Comparison of ENCODE assay signal across 8 cellular contexts in the genomic region with DNA sequence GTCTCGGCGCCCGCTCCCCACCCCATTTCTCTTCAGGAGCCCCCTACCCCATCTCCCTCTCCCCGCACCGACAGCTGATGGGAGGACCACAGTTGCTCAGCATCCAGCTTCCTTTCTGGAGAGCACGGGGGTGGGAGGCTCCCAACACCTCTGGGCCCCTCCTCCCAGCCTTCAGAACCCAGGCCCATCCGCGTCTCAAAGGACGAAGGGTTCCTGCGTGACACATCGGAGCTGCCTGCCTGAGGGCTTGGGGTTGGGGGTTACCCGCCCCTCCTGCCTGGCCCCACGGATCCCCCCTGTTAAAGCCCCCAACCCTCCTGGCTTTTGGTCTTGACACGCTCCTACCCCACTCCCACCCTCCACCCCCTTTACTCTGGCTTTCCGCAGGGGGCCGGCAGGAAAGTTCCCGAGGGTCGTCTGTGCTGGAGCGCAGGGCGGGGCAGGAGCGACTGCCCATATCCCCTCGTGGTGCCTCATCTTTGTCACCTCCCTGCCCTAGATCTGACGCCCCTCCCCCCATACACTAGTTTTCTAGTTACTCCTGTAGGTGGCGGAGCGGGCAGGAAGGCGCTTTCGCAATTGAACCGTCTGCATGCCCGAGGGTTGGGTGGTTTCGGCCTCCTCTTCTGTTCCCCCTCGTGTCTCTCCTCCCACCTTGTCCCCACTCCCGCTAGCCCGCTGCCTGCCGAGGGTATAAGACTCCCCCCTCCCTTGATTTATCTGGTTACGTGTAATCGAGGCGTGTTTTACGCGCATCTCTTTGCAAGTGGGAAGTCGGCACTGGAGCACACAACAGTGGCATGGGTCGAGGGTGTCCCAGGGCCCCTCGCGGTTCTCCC. TPM values are rescaled to one million over a fixed set of nuclear protein-coding genes. Genes with fewer than 3 reads are reported as not detected.
DNase-seq lines count a peak whose midpoint lies in the region; ATAC-seq and TF ChIP-seq lines count a peak whose summit lies in the region.

No MANE protein-coding gene starts in this region.

- peak; percentile 58 for ATAC-seq in IMR-90 (ENCODE audit: low read depth)
- ATAC-seq in left ventricle myocardium superior, result peak; percentile 77
- peak; percentile 69 for ATAC-seq in upper lobe of right lung
- no peak for ATAC-seq in GM18861 (IDR thresholded peaks at IDR 0.05; ENCODE audit: unreplicated experiment)

- CTCF ChIA-PET in IMR-90 (lab: Yijun Ruan, JAX), result interaction anchor here (0.5 to 1.3 kb wide), 13 partner anchors 13 to 611 kb away, joined by 3 to 10 read pairs (median 4); a partner anchor contains a TSS

- H3K18ac ChIP-seq in IMR-90 (ENCODE audit: low read depth, low read length), result no peak overlapping the region

- POLR2A ChIA-PET in IMR-90 (lab: Charles Lee; ENCODE audit: unreplicated experiment), result interaction anchor here (0.6 to 0.7 kb wide), 2 partner anchors 117 to 118 kb away, joined by 3 to 4 read pairs; no protein-coding TSS in a partner anchor

- H2BK20ac ChIP-seq in IMR-90 (ENCODE audit: low read depth, low read length), result no peak overlapping the region

- H3K4me3 ChIP-seq in GM06990 (replicated peaks; ENCODE audit: low read depth, low read length) (peak overlapping the region; percentile 94), IMR-90 (ENCODE audit: insufficient read depth, low read depth, low read length) (peak overlapping the region; percentile 87), prostate gland (peak overlapping the region; percentile 100), upper lobe of right lung (peak overlapping the region; percentile 100)

- H2BK120ac ChIP-seq in IMR-90 (ENCODE audit: low read depth, low read length), result no peak overlapping the region; the same call in 1 of the 2 replicates

- H3K9me1 ChIP-seq in IMR-90 (ENCODE audit: insufficient read depth, low read length), result peaks cover 3% of the 10 kb centered on the region

- peak overlapping the region; percentile 18; the same call in 1 of the 2 replicates for H4K91ac ChIP-seq in IMR-90 (ENCODE audit: insufficient read depth, low read depth, low read length)

- peak overlapping the region; percentile 85; the same call in 1 of the 2 replicates for H3K14ac ChIP-seq in IMR-90 (replicated peaks; ENCODE audit: low read depth, low read length)

- peak overlapping the region; percentile 77 to 89 for H4K8ac ChIP-seq in IMR-90 (ENCODE audit: low read depth in 2 of 2, low read length in 2 of 2)

- H3K27me3 ChIP-seq in GM06990 (replicated peaks; ENCODE audit: control insufficient read depth, insufficient read depth, low read length), result no peaks in the 10 kb centered on the region
- H3K27me3 ChIP-seq in IMR-90 (ENCODE audit: control insufficient read depth, insufficient read depth, low read length), result peaks cover 7% of the 10 kb centered on the region
- no peaks in the 10 kb centered on the region for H3K27me3 ChIP-seq in prostate gland (replicated peaks; ENCODE audit: insufficient read depth)
- H3K27me3 ChIP-seq in upper lobe of right lung, result no peaks in the 10 kb centered on the region

- peak; percentile 45 for TF ChIP-seq RAD21 in IMR-90 (IDR thresholded peaks at IDR 0.05; ENCODE audit: low read length)

- peak overlapping the region; percentile 82 for H3K4me2 ChIP-seq in IMR-90 (ENCODE audit: low read depth, low read length)

- peak overlapping the region; percentile 99 for H2AK9ac ChIP-seq in IMR-90 (replicated peaks; ENCODE audit: low read depth, low read length, poor library complexity)

- H3K9ac ChIP-seq in IMR-90 (ENCODE audit: low read depth, low read length), result peak overlapping the region; percentile 82

- peak overlapping the region; percentile 73 for H2BK5ac ChIP-seq in IMR-90 (ENCODE audit: low read depth, low read length, poor library complexity, severe bottlenecking)

- H3K4ac ChIP-seq in IMR-90 (ENCODE audit: low read depth, low read length), result peak overlapping the region; percentile 87

- H2AFZ ChIP-seq in IMR-90 (replicated peaks; ENCODE audit: low read length, poor library complexity), result peak overlapping the region; percentile 100

- in situ Hi-C loops in IMR-90 (cut with MboI; ENCODE audit: low sequenced_read_pairs), result loop anchor here (10.0 kb wide), 1 partner anchor 113 kb away; no protein-coding TSS in a partner anchor

- no peak overlapping the region; the same call in 1 of the 2 replicates for H4K5ac ChIP-seq in IMR-90 (ENCODE audit: low read depth, low read length)

- H3K27ac ChIP-seq in IMR-90 (ENCODE audit: insufficient read depth, low read length), result peak overlapping the region; percentile 86
- H3K27ac ChIP-seq in prostate gland, result peak overlapping the region; percentile 90 to 91
- peak overlapping the region; percentile 92 for H3K27ac ChIP-seq in upper lobe of right lung

- intact Hi-C loops in IMR-90 (cut with micrococcal nuclease) (loop anchor here (1.0 to 2.0 kb wide), 2 partner anchors 53 to 118 kb away; a partner anchor contains a TSS), left ventricle myocardium superior (cut with micrococcal nuclease) (no loop called here), prostate gland (cut with DNase I) (no loop called here), upper lobe of right lung (cut with DNase I) (loop anchor here (10.0 kb wide), 1 partner anchor 123 kb away; no protein-coding TSS in a partner anchor)

- no peak overlapping the region for H2BK15ac ChIP-seq in IMR-90 (ENCODE audit: low read depth, low read length)

- H3K56ac ChIP-seq in IMR-90 (ENCODE audit: extremely low read depth, insufficient read depth, low read length), result no peak overlapping the region

- peak; percentile 76 for DNase-seq in GM06990 (ENCODE audit: extremely low read depth, insufficient read length)
- peak; percentile 70 for DNase-seq in IMR-90
- DNase-seq in T-helper 1 cell, result peak; percentile 60 to 86 (median 79)
- peak in 49 of 56 donors; percentile 5 to 71 (median 47) for DNase-seq in amygdala (lab: John Stamatoyannopoulos, UW)
- DNase-seq in left ventricle myocardium superior, result peak; percentile 79
- DNase-seq in prostate gland (ENCODE audit: low spot score), result peak; percentile 69
- DNase-seq in upper lobe of right lung, result peak; percentile 90

- dilution Hi-C loops in IMR-90 (cut with HindIII; ENCODE audit: low sequenced_read_pairs, unreplicated experiment), result no loop called here

- 0 out of 2 replicates have a peak overlapping the region, but pooled peaks have one; percentile 49 for H3K23ac ChIP-seq in IMR-90 (ENCODE audit: low read depth, low read length)

- TF ChIP-seq POLR2A in IMR-90 (IDR thresholded peaks at IDR 0.05; ENCODE audit: low read depth, low read length) (no peak), prostate gland (IDR thresholded peaks at IDR 0.05) (no peak)

- H3K9me3 ChIP-seq in IMR-90 (ENCODE audit: control insufficient read depth, insufficient read depth, low read length), result no peaks in the 10 kb centered on the region
- H3K9me3 ChIP-seq in prostate gland, result no peaks in the 10 kb centered on the region
- no peaks in the 10 kb centered on the region for H3K9me3 ChIP-seq in upper lobe of right lung

- H3K79me1 ChIP-seq in IMR-90 (ENCODE audit: low read depth in 1 of 2, low read length in 2 of 2), result peaks cover 0 to 28% of the 10 kb centered on the region in 2 experiments; a peak in 3 of 4 replicates

- H3K36me3 ChIP-seq in GM06990 (ENCODE audit: control insufficient read depth, insufficient read depth, low read length), result peaks cover 8% of the 10 kb centered on the region
- peaks cover 11% of the 10 kb centered on the region; the same call in 1 of the 2 replicates for H3K36me3 ChIP-seq in IMR-90 (ENCODE audit: control insufficient read depth, insufficient read depth, low read length)
- H3K36me3 ChIP-seq in prostate gland, result peaks cover 0 to 10% of the 10 kb centered on the region in 2 donors
- peaks cover 25% of the 10 kb centered on the region for H3K36me3 ChIP-seq in upper lobe of right lung

- peaks cover 14% of the 10 kb centered on the region for H4K20me1 ChIP-seq in IMR-90 (ENCODE audit: insufficient read depth, low read length)

- WGBS in IMR-90 (ENCODE audit: extremely low coverage in 2 of 2, insufficient read length in 1 of 2), 2 experiments, result 10% methylated on average over 26 of the region's 43 CpGs; no CpG with 5 or more reads in 1 of the 2 experiments
- 8% methylated on average over 40 of the region's 43 CpGs for WGBS in prostate gland

- peak; percentile 75 for TF ChIP-seq CTCF in GM06990 (IDR thresholded peaks at IDR 0.05; ENCODE audit: insufficient read depth, low read length, poor library complexity, severe bottlenecking)
- TF ChIP-seq CTCF in IMR-90 (conservative IDR thresholded peaks at IDR 0.05; ENCODE audit: low read depth, low read length), result peak; percentile 65
- TF ChIP-seq CTCF in prostate gland (IDR thresholded peaks at IDR 0.05), result peak in 3 of 4 experiments; percentile 42 to 69 (median 61)
- TF ChIP-seq CTCF in upper lobe of right lung (IDR thresholded peaks at IDR 0.05), result peak; percentile 39

- BruUV-seq in IMR-90 (replicated peaks; lab: Mats Ljungman, UMichigan), result no TSS peak

- peak overlapping the region; percentile 88 for H2AK5ac ChIP-seq in IMR-90 (ENCODE audit: low read depth, low read length)

- peaks cover 4% of the 10 kb centered on the region; the same call in 1 of the 2 replicates for H3K4me1 ChIP-seq in IMR-90 (ENCODE audit: control insufficient read depth, insufficient read depth, low read length)
- no peaks in the 10 kb centered on the region for H3K4me1 ChIP-seq in prostate gland (replicated peaks)
- H3K4me1 ChIP-seq in upper lobe of right lung, result peaks cover 6% of the 10 kb centered on the region

RNA-seq across cellular contexts. Expression of a gene that starts 0.9 kb away (rescaled TPM):
- total RNA-seq in IMR-90 (2012; rRNA removed) (54.7 and 73.0 TPM in 2 replicates), left ventricle myocardium superior (111 TPM), prostate gland (100 to 1,000 TPM; 105 to 150 TPM), upper lobe of right lung (83.9 TPM)
- 109 and 185 TPM in 2 replicates for polyA plus RNA-seq in IMR-90 (2012; rRNA removed)
- 49.6 and 159 TPM in 2 replicates for polyA plus RNA-seq in IMR-90 (2012; cell fraction: cytosol; rRNA removed)
- polyA plus RNA-seq in IMR-90 (2012; cell fraction: nucleus; rRNA removed; ENCODE audit: low replicate concordance), result 34.9 and 73.1 TPM in 2 replicates

RNA-seq across cellular contexts. Expression of a gene that starts 4.7 kb away (rescaled TPM):
- total RNA-seq in IMR-90 (2012; rRNA removed), result not detected in 2 replicates
- polyA plus RNA-seq in IMR-90 (2012; rRNA removed), result 0.15 TPM in 1 of 2 replicates, not detected in the other
- polyA plus RNA-seq in IMR-90 (2012; cell fraction: cytosol; rRNA removed), result not detected in 2 replicates
- polyA plus RNA-seq in IMR-90 (2012; cell fraction: nucleus; rRNA removed; ENCODE audit: low replicate concordance), result not detected in 2 replicates
- 0.72 TPM for total RNA-seq in left ventricle myocardium superior
- total RNA-seq in prostate gland, result under 1 TPM in 1 of 2 donors, not detected in 1; 0.28 TPM
- total RNA-seq in upper lobe of right lung, result 97.9 TPM

RNA-seq across cellular contexts. Expression of a gene that starts 12.7 kb away (rescaled TPM):
- not detected in 2 replicates for total RNA-seq in IMR-90 (2012; rRNA removed)
- polyA plus RNA-seq in IMR-90 (2012; rRNA removed), result not detected in 2 replicates
- polyA plus RNA-seq in IMR-90 (2012; cell fraction: cytosol; rRNA removed), result not detected in 2 replicates
- not detected in 2 replicates for polyA plus RNA-seq in IMR-90 (2012; cell fraction: nucleus; rRNA removed; ENCODE audit: low replicate concordance)
- total RNA-seq in left ventricle myocardium superior, result not detected
- not detected for total RNA-seq in prostate gland
- 12.5 TPM for total RNA-seq in upper lobe of right lung

RNA-seq across cellular contexts. Expression of a gene that starts 20.4 kb away (rescaled TPM):
- total RNA-seq in IMR-90 (2012; rRNA removed) (not detected in 2 replicates), left ventricle myocardium superior (0.17 TPM), prostate gland (1 to 10 TPM in 1 of 2 donors, not detected in 1; 1.5 TPM), upper lobe of right lung (0.58 TPM)
- not detected in 2 replicates for polyA plus RNA-seq in IMR-90 (2012; rRNA removed)
- not detected in 2 replicates for polyA plus RNA-seq in IMR-90 (2012; cell fraction: cytosol; rRNA removed)
- not detected in 2 replicates for polyA plus RNA-seq in IMR-90 (2012; cell fraction: nucleus; rRNA removed; ENCODE audit: low replicate concordance)

RNA-seq across cellular contexts. Expression of a gene that starts 44.6 kb away (rescaled TPM):
- 3.9 and 8.6 TPM in 2 replicates for total RNA-seq in IMR-90 (2012; rRNA removed)
- 12.5 and 12.6 TPM in 2 replicates for polyA plus RNA-seq in IMR-90 (2012; rRNA removed)
- 13.3 TPM in 2 replicates for polyA plus RNA-seq in IMR-90 (2012; cell fraction: cytosol; rRNA removed)
- polyA plus RNA-seq in IMR-90 (2012; cell fraction: nucleus; rRNA removed; ENCODE audit: low replicate concordance), result 63.8 and 80.0 TPM in 2 replicates
- total RNA-seq in left ventricle myocardium superior, result 9.7 TPM
- 100 to 1,000 TPM in 1 of 2 donors, 10 to 100 TPM in 1; 83.1 to 128 TPM for total RNA-seq in prostate gland
- total RNA-seq in upper lobe of right lung, result 162 TPM

Comparison
In these comparisons a context has a peak if more than half of its experiments do, and no peak if none do; other contexts are left out.
1. RNA of a gene that starts 4.7 kb away (total RNA-seq): 97.9 TPM in upper lobe of right lung (single experiment); 0.72 TPM in left ventricle myocardium superior (single experiment), 0.28 TPM in prostate gland and not detected in IMR-90; every median in the first group is over 10 times any median in the second.
2. intact Hi-C loops: an anchor here in IMR-90 (1.0 to 2.0 kb wide) and upper lobe of right lung (10.0 kb wide); none called in left ventricle myocardium superior and prostate gland.
3. Peak in every context shown above with its lines, with median percentiles within 50 percentile points of each other: DNase-seq, H3K4me3 ChIP-seq, CTCF ChIP-seq and H3K27ac ChIP-seq.